Comparison of ENCODE assay signal across 8 cellular contexts in genomic region chr6:156779206-156780116, GRCh38. TPM values are rescaled to one million over a fixed set of nuclear protein-coding genes. Genes with fewer than 3 reads are reported as not detected.
DNase-seq lines count a peak whose midpoint lies in the region; ATAC-seq, FAIRE-seq and TF ChIP-seq lines count a peak whose summit lies in the region.

No MANE protein-coding gene starts in this region.

- H3K4me1 ChIP-seq in liver (ENCODE audit: control insufficient read depth in 4 of 4, insufficient read depth in 4 of 4, low read length in 3 of 4) = peaks cover under 1 to 40% (median 28%) of the 10 kb centered on the region in 4 donors

- peak overlapping the region; percentile 86 to 87 for H3K9ac ChIP-seq in liver (ENCODE audit: low read depth in 1 of 2, low read length in 2 of 2)

- H3K27ac ChIP-seq in liver (ENCODE audit: low read depth in 1 of 2, low read length in 2 of 2) = peak overlapping the region; percentile 98

- H3K4me1 Mint-ChIP-seq in WTC11 = peaks cover 61% of the 10 kb centered on the region

- no peaks in the 10 kb centered on the region for H3K9me3 Mint-ChIP-seq in WTC11

- TF ChIP-seq CTCF in WTC11 (IDR thresholded peaks at IDR 0.05) (no peak), liver (IDR thresholded peaks at IDR 0.05; ENCODE audit: low read depth, low read length, missing input control) (no peak)

- FAIRE-seq in GM12891 (lab: Jason Lieb, UNC) = peak; percentile 60

- under 1% methylated on average over 109 of the region's 109 CpGs for WGBS in liver

- ATAC-seq in WTC11 (peak; percentile 2; the same call in 1 of the 2 replicates), HG02840 (IDR thresholded peaks at IDR 0.05; ENCODE audit: low FRiP score, unreplicated experiment) (no peak)

- H3K27ac Mint-ChIP-seq in WTC11 = peak overlapping the region; percentile 95

- peak overlapping the region; percentile 70 to 99 (median 76) for H3K4me3 ChIP-seq in liver (ENCODE audit: low read depth in 1 of 3, low read length in 3 of 3)

- CTCF ChIA-PET in WTC11 (lab: Charles Lee) = interaction anchor here (0.7 kb wide), 1 partner anchor 86 kb away, joined by 3 read pairs; no protein-coding TSS in a partner anchor

- POLR2A ChIA-PET in WTC11 (lab: Charles Lee) = interaction anchor here (0.9 to 1.8 kb wide), 2 partner anchors 8 to 58 kb away, joined by 4 to 5 read pairs; no protein-coding TSS in a partner anchor

- no peak for DNase-seq in GM12891 (ENCODE audit: insufficient read length, low spot score)
- peak; percentile 62 for DNase-seq in KG1 (lab: John Stamatoyannopoulos, UW)
- DNase-seq in WTC11 (ENCODE audit: low spot score) = peak; percentile 38
- peak; percentile 52 for DNase-seq in cerebellar cortex (ENCODE audit: low spot score)
- peak; percentile 50 for DNase-seq in stimulated activated CD4-positive, alpha-beta T cell treated with anti-CD3 and anti-CD28 coated beads, Interleukin-4, amount 100 ng/mL, for 24 hours
- DNase-seq in A172 (ENCODE audit: low spot score) = no peak

- peak; percentile 59; the same call in 1 of the 2 replicates for TF ChIP-seq POLR2A in GM12891 (IDR thresholded peaks at IDR 0.05; ENCODE audit: low read depth, low read length)

- no peaks in the 10 kb centered on the region for H3K9me3 ChIP-seq in liver (ENCODE audit: control insufficient read depth in 4 of 4, low read length in 3 of 4)

- H3K36me3 ChIP-seq in liver (ENCODE audit: control insufficient read depth in 4 of 4, insufficient read depth in 3 of 4, low read depth in 1 of 4, low read length in 3 of 4) = no peaks in the 10 kb centered on the region

- no peak for TF ChIP-seq RAD21 in liver (IDR thresholded peaks at IDR 0.05)

- H3K36me3 Mint-ChIP-seq in WTC11 = no peaks in the 10 kb centered on the region

- H3K27me3 Mint-ChIP-seq in WTC11 (ENCODE audit: low read depth) = no peaks in the 10 kb centered on the region

- H3K27me3 ChIP-seq in liver (ENCODE audit: control insufficient read depth in 4 of 4, insufficient read depth in 4 of 4, low read length in 3 of 4) = no peaks in the 10 kb centered on the region

- H3K4me3 Mint-ChIP-seq in WTC11 = peak overlapping the region; percentile 94

TF ChIP-seq in GM12891, 5 proteins besides CTCF, POLR2A, EP300 and RAD21:
- 0 out of 2 replicates have a peak, but pooled peaks have one; percentile 29 for TF ChIP-seq TAF1 (IDR thresholded peaks at IDR 0.05; ENCODE audit: low read depth, low read length)
- TF ChIP-seq PAX5 (IDR thresholded peaks at IDR 0.05; ENCODE audit: insufficient read depth, low read length, severe bottlenecking) = no peak

TF ChIP-seq in WTC11, 78 proteins besides CTCF, POLR2A, EP300 and RAD21 (continues in another document):
- TF ChIP-seq MYBL2 (CRISPR knock-in tag; IDR thresholded peaks at IDR 0.05) = no peak
- TF ChIP-seq EMX1 (CRISPR knock-in tag; IDR thresholded peaks at IDR 0.05) = no peak
- TF ChIP-seq ZMAT4 (CRISPR knock-in tag; IDR thresholded peaks at IDR 0.05) = no peak
- no peak for TF ChIP-seq FOXP4 (CRISPR knock-in tag; IDR thresholded peaks at IDR 0.05)
- peak; percentile 59; the same call in 1 of the 2 replicates for TF ChIP-seq ZNF423 (CRISPR knock-in tag; IDR thresholded peaks at IDR 0.05)
- peak; percentile 58; the same call in 1 of the 2 replicates for TF ChIP-seq TP53 (CRISPR knock-in tag; IDR thresholded peaks at IDR 0.05)

TF ChIP-seq in liver, 16 proteins besides CTCF, POLR2A, EP300 and RAD21:
- TF ChIP-seq YY1 (IDR thresholded peaks at IDR 0.05) (no peak), GABPA (IDR thresholded peaks at IDR 0.05 in 1 of 2, conservative IDR thresholded peaks at IDR 0.05 in 1 of 2) (no peak), JUND (IDR thresholded peaks at IDR 0.05) (no peak), TAF1 (conservative IDR thresholded peaks at IDR 0.05) (no peak), REST (IDR thresholded peaks at IDR 0.05) (no peak), MAX (IDR thresholded peaks at IDR 0.05) (no peak), FOXA1 (IDR thresholded peaks at IDR 0.05) (no peak), RXRA (IDR thresholded peaks at IDR 0.05) (no peak), FOXA2 (IDR thresholded peaks at IDR 0.05) (no peak), ATF3 (IDR thresholded peaks at IDR 0.05) (no peak), EGR1 (IDR thresholded peaks at IDR 0.05; ENCODE audit: low read depth in 2 of 2) (no peak), HNF4G (IDR thresholded peaks at IDR 0.05) (no peak), ZBTB33 (IDR thresholded peaks at IDR 0.05) (no peak), HNF4A (conservative IDR thresholded peaks at IDR 0.05) (no peak), NR2F2 (IDR thresholded peaks at IDR 0.05) (no peak), SP1 (IDR thresholded peaks at IDR 0.05) (no peak)

RNA-seq across cellular contexts. Expression of gene ARID1B, which starts 2.3 kb away (rescaled TPM):
- polyA plus RNA-seq in GM12891 (2012; ENCODE audit: low read depth, missing spikeins) = 36.8 TPM
- total RNA-seq in WTC11 (2021) (53.8 to 60.3 TPM (median 55.9 TPM) in 3 replicates), liver (10 to 100 TPM; 34.9 to 49.0 TPM)
- 10 to 100 TPM in 1 of 2 donors, 1 to 10 TPM in 1; 7.0 to 13.5 TPM for polyA plus RNA-seq in liver
- total RNA-seq in A172 (2014; rRNA removed; shearing (Covaris generic)) = 13.8 and 14.4 TPM in 2 replicates

Comparison
In these comparisons a context has a peak if more than half of its experiments do, and no peak if none do; other contexts are left out.
1. DNase-seq: peak in KG1 (single experiment), WTC11 (single experiment), cerebellar cortex (single experiment) and stimulated activated CD4-positive, alpha-beta T cell treated with anti-CD3 and anti-CD28 coated beads, Interleukin-4, amount 100 ng/mL, for 24 hours (single experiment); none in GM12891 (single experiment) and A172 (single experiment).